ENCODE assay signal across 8 cellular contexts in genomic region chr14:23306412-23307145, GRCh38. TPM values are rescaled to one million over a fixed set of nuclear protein-coding genes. Genes with fewer than 3 reads are reported as not detected.
A peak's percentile ranks its signal among the peaks of the same experiment; 100 is the strongest.
DNase-seq lines count a peak whose midpoint lies in the region; ATAC-seq and TF ChIP-seq lines count a peak whose summit lies in the region.

A gene with protein sequence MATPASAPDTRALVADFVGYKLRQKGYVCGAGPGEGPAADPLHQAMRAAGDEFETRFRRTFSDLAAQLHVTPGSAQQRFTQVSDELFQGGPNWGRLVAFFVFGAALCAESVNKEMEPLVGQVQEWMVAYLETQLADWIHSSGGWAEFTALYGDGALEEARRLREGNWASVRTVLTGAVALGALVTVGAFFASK (plus strand): TSS chr14:23306833. CDS start chr14:23307768, 935 bp downstream.

- H2AFZ ChIP-seq in DND-41 (ENCODE audit: low read depth, low read length) (peak within 1 kb of the TSS; percentile 74), parathyroid adenoma (peak within 1 kb of the TSS; percentile 92)

- H3K9ac ChIP-seq in DND-41 (ENCODE audit: low read depth, low read length) (peak within 1 kb of the TSS; percentile 56), parathyroid adenoma (peak within 1 kb of the TSS; percentile 88)

- H3K27ac ChIP-seq in DND-41 (ENCODE audit: low read length) = peak within 1 kb of the TSS; percentile 71
- H3K27ac ChIP-seq in heart right ventricle = peak within 1 kb of the TSS; percentile 48 to 93 (median 91)
- peak within 1 kb of the TSS; percentile 93 for H3K27ac ChIP-seq in parathyroid adenoma

- peak within 1 kb of the TSS; percentile 28 to 66; a peak in 3 of 4 replicates for H3K4me3 ChIP-seq in DND-41 (ENCODE audit: low read depth in 1 of 2, low read length in 2 of 2)
- peak within 1 kb of the TSS; percentile 39 to 85 (median 72) for H3K4me3 ChIP-seq in heart right ventricle
- peak within 1 kb of the TSS; percentile 84 for H3K4me3 ChIP-seq in parathyroid adenoma (ENCODE audit: low read depth, low read length)

- ATAC-seq in DND-41 (ENCODE audit: insufficient read depth, low read depth) (no peak), HG02759 (IDR thresholded peaks at IDR 0.05; ENCODE audit: unreplicated experiment) (peak; percentile 16), heart right ventricle (peak; percentile 59 to 84 (median 78)), GM19452 (IDR thresholded peaks at IDR 0.05; ENCODE audit: unreplicated experiment) (no peak), HG03565 (IDR thresholded peaks at IDR 0.05; ENCODE audit: unreplicated experiment) (no peak)

- H3K4me2 ChIP-seq in DND-41 (ENCODE audit: insufficient read depth, low read length) = peak within 1 kb of the TSS; percentile 64
- peak within 1 kb of the TSS; percentile 99 for H3K4me2 ChIP-seq in parathyroid adenoma (ENCODE audit: low read length)

- no peaks in the 10 kb centered on the region for H3K27me3 ChIP-seq in DND-41 (ENCODE audit: insufficient read depth, low read length, poor library complexity)
- no peaks in the 10 kb centered on the region for H3K27me3 ChIP-seq in heart right ventricle
- H3K27me3 ChIP-seq in parathyroid adenoma (ENCODE audit: control insufficient read depth, insufficient read depth, low read length) = no peaks in the 10 kb centered on the region

- H3K4me1 ChIP-seq in DND-41 (ENCODE audit: insufficient read depth, low read length) (peaks cover 47% of the 10 kb centered on the region), heart right ventricle (peaks cover 13 to 41% (median 37%) of the 10 kb centered on the region in 9 donors), parathyroid adenoma (peaks cover 14% of the 10 kb centered on the region)

- H4K20me1 ChIP-seq in DND-41 (ENCODE audit: insufficient read depth, low read length) = no peaks in the 10 kb centered on the region

- H3K9me3 ChIP-seq in DND-41 (ENCODE audit: insufficient read depth, low read length, severe bottlenecking) (no peaks in the 10 kb centered on the region), heart right ventricle (no peaks in the 10 kb centered on the region), parathyroid adenoma (ENCODE audit: control insufficient read depth, low read length) (no peaks in the 10 kb centered on the region)

- H3K79me2 ChIP-seq in DND-41 (ENCODE audit: insufficient read depth, low read length) = peaks cover 4% of the 10 kb centered on the region
- peaks cover 14% of the 10 kb centered on the region for H3K79me2 ChIP-seq in parathyroid adenoma

- H3K36me3 ChIP-seq in DND-41 (ENCODE audit: insufficient read depth, low read length) (peaks cover 3% of the 10 kb centered on the region; the same call in 1 of the 2 replicates), heart right ventricle (peaks cover 0 to 41% (median 8%) of the 10 kb centered on the region in 9 donors), parathyroid adenoma (ENCODE audit: control insufficient read depth, insufficient read depth, low read length) (no peaks in the 10 kb centered on the region)

- DNase-seq in DND-41 = peak; percentile 73
- DNase-seq in NCI-H510A treated with DMSO at 0.1 percent for 48 hours (lab: John Stamatoyannopoulos, UW) = peak; percentile 93
- DNase-seq in amygdala (lab: John Stamatoyannopoulos, UW) = peak; percentile 33 to 94 (median 86)
- peak; percentile 92 to 94 for DNase-seq in heart right ventricle

- TF ChIP-seq CTCF in DND-41 (IDR thresholded peaks at IDR 0.05; ENCODE audit: borderline replicate concordance, extremely low read depth, low read length, poor library complexity, severe bottlenecking) (no peak), heart right ventricle (IDR thresholded peaks at IDR 0.05) (no peak), parathyroid adenoma (IDR thresholded peaks at IDR 0.05) (no peak)

- intact Hi-C loops in heart right ventricle (cut with DNase I) = loop anchor here in 3 of 10 donors (2.0 to 10.0 kb wide), 4 partner anchors 14 to 838 kb away; partner anchors contain the start of genes PABPN1 (in 2 of the 3), EMC9 (in 1 of the 3), NGDN (in 1 of the 3) and PSME2 (in 1 of the 3)

- 0 to 1% methylated on average over 24 of the region's 24 CpGs for WGBS in heart right ventricle, 2 donors

RNA-seq across cellular contexts. Expression of the gene that starts here (rescaled TPM):
- 10 to 100 TPM; 33.3 to 44.9 (median 38.2) TPM for total RNA-seq in heart right ventricle
- 10 to 100 TPM; 16.8 to 22.4 TPM for polyA plus RNA-seq in heart right ventricle

Comparison
In these comparisons a context has a peak if more than half of its experiments do, and no peak if none do; other contexts are left out.
1. ATAC-seq: peak in HG02759 (single experiment) and heart right ventricle (8 of 8); none in DND-41 (single experiment), GM19452 (single experiment) and HG03565 (single experiment).
2. Peak in every context shown above with its lines, with median percentiles within 50 percentile points of each other: DNase-seq, H3K27ac ChIP-seq and H3K4me3 ChIP-seq.